ENCODE assay signal across 15 cellular contexts in genomic region chr4:84938316-84938715, GRCh38. TPM values are rescaled to one million over a fixed set of nuclear protein-coding genes. Genes with fewer than 3 reads are reported as not detected.
DNase-seq lines count a peak whose midpoint lies in the region; ATAC-seq, FAIRE-seq and TF ChIP-seq lines count a peak whose summit lies in the region.
"Had no signal": no experiment of that assay in that cellular context is flagged by ENCODE, and none has a peak within 500 bp of the region (broad histone marks: within the 10 kb centered on the region; RNA-seq: fewer than 3 reads in every experiment).

No MANE protein-coding gene starts in this region.

- H3K79me2 ChIP-seq in ACC112 (ENCODE audit: control insufficient read depth, insufficient read depth, low read length, unreplicated experiment) (peaks cover 76% of the 10 kb centered on the region), HepG2 (ENCODE audit: insufficient read depth, low read length) (peaks cover 20% of the 10 kb centered on the region)

- H3K9me3 ChIP-seq in HepG2 (ENCODE audit: low read length): peaks cover 22% of the 10 kb centered on the region

- no peak overlapping the region for H3K4me2 ChIP-seq in HepG2 (ENCODE audit: low read depth, low read length)

- H3K27ac ChIP-seq in ACC112 (ENCODE audit: low read depth, low read length) (peak overlapping the region; percentile 72), epithelial cell of prostate (peak overlapping the region; percentile 7), HepG2 (ENCODE audit: extremely low read length, insufficient read depth, low read length) (no peak overlapping the region)

- no peak overlapping the region for H3K27ac Mint-ChIP-seq in stimulated activated effector memory CD8-positive, alpha-beta T cell treated with anti-CD3 and anti-CD28 coated beads, Interleukin-12 subunit alpha, Interleukin-12 subunit beta, amount 100 ng/mL, for 72 hours
- H3K27ac Mint-ChIP-seq: activated naive CD8-positive, alpha-beta T cell treated with anti-CD3 and anti-CD28 coated beads for 36 hours; natural killer cell had no signal

- H3K4me3 Mint-ChIP-seq in stimulated activated effector memory CD8-positive, alpha-beta T cell treated with anti-CD3 and anti-CD28 coated beads, Interleukin-12 subunit alpha, Interleukin-12 subunit beta, amount 100 ng/mL, for 72 hours: no peak overlapping the region
- H3K4me3 Mint-ChIP-seq: activated naive CD8-positive, alpha-beta T cell treated with anti-CD3 and anti-CD28 coated beads for 36 hours; natural killer cell had no signal

- H4K20me1 ChIP-seq in HepG2 (ENCODE audit: insufficient read depth, low read length): no peaks in the 10 kb centered on the region

- TF ChIP-seq CTCF in HepG2 (CRISPR knock-in tag; IDR thresholded peaks at IDR 0.05): no peak

- WGBS in HepG2 (ENCODE audit: low lambda C conversion rate): 83% methylated on average over 2 of the region's 2 CpGs

- H2AFZ ChIP-seq in ACC112 (ENCODE audit: low read length, unreplicated experiment) (no peak overlapping the region), HepG2 (ENCODE audit: low read length) (no peak overlapping the region)

- H3K4me1 ChIP-seq in ACC112 (ENCODE audit: control insufficient read depth, insufficient read depth, low read length, unreplicated experiment) (peaks cover 23% of the 10 kb centered on the region), HepG2 (ENCODE audit: insufficient read depth, low read length) (no peaks in the 10 kb centered on the region)

- DNase-seq in RPMI7951 (ENCODE audit: low read depth): peak; percentile 53
- DNase-seq in epithelial cell of prostate (ENCODE audit: low read depth, low spot score): no peak
- peak; percentile 15 for DNase-seq in HepG2 (ENCODE audit: low spot score)
- DNase-seq in stimulated activated effector memory CD8-positive, alpha-beta T cell treated with anti-CD3 and anti-CD28 coated beads, Interleukin-12 subunit alpha, Interleukin-12 subunit beta, amount 100 ng/mL, for 72 hours (ENCODE audit: low spot score in 2 of 2): no peak
- no peak for DNase-seq in SW480 (ENCODE audit: low spot score)
- DNase-seq in RPMI8226: no peak
- no peak for DNase-seq in iPS-NIHi7 (ENCODE audit: extremely low spot score)
- DNase-seq: activated CD4-positive, alpha-beta T cell treated with anti-CD3 and anti-CD28 coated beads, Interleukin-2, amount 50 U/mL, for 4 hours; activated naive CD8-positive, alpha-beta T cell treated with anti-CD3 and anti-CD28 coated beads for 36 hours; hypothalamus; natural killer cell; NCI-H2171; SIG-M5; upper lobe of left lung had no signal

- no peak for FAIRE-seq in HepG2 (lab: Jason Lieb, UNC)

- TF ChIP-seq EP300 in HepG2 (IDR thresholded peaks at IDR 0.05; ENCODE audit: low read depth in 2 of 2, low read length in 2 of 2) (no peak), HepG2 (CRISPR knock-in tag; IDR thresholded peaks at IDR 0.05; ENCODE audit: borderline replicate concordance) (no peak)

- H3K27me3 ChIP-seq in ACC112 (ENCODE audit: insufficient read depth, low read length): no peaks in the 10 kb centered on the region
- no peaks in the 10 kb centered on the region for H3K27me3 ChIP-seq in HepG2 (ENCODE audit: control insufficient read depth in 1 of 2, insufficient read depth in 2 of 2, low read length in 2 of 2)
- H3K27me3 ChIP-seq: upper lobe of left lung had no signal

- CTCF ChIA-PET in HepG2 (lab: Yijun Ruan, JAX; ENCODE audit: low intra/inter-chr PET ratio, low total read pairs): no interaction called here

- POLR2A ChIA-PET in HepG2 (lab: Yijun Ruan, JAX): no interaction called here

- peaks cover 16% of the 10 kb centered on the region for H3K9me3 Mint-ChIP-seq in stimulated activated effector memory CD8-positive, alpha-beta T cell treated with anti-CD3 and anti-CD28 coated beads, Interleukin-12 subunit alpha, Interleukin-12 subunit beta, amount 100 ng/mL, for 72 hours

- H3K4me3 ChIP-seq in ACC112 (ENCODE audit: low read depth, low read length) (peak overlapping the region; percentile 2; the same call in 1 of the 2 replicates), HepG2 (replicated peaks in 1 of 3; ENCODE audit: insufficient read depth in 1 of 3, low read depth in 2 of 3, low read length in 3 of 3) (no peak overlapping the region)
- H3K4me3 ChIP-seq: upper lobe of left lung had no signal

- no peak for TF ChIP-seq RAD21 in HepG2 (CRISPR knock-in tag; IDR thresholded peaks at IDR 0.05)

- H3K4me1 Mint-ChIP-seq in stimulated activated effector memory CD8-positive, alpha-beta T cell treated with anti-CD3 and anti-CD28 coated beads, Interleukin-12 subunit alpha, Interleukin-12 subunit beta, amount 100 ng/mL, for 72 hours: no peaks in the 10 kb centered on the region
- H3K4me1 Mint-ChIP-seq: activated naive CD8-positive, alpha-beta T cell treated with anti-CD3 and anti-CD28 coated beads for 36 hours; natural killer cell had no signal

- ATAC-seq in HepG2: no peak
- no peak for ATAC-seq in stimulated activated effector memory CD8-positive, alpha-beta T cell treated with anti-CD3 and anti-CD28 coated beads, Interleukin-12 subunit alpha, Interleukin-12 subunit beta, amount 100 ng/mL, for 72 hours
- ATAC-seq: natural killer cell had no signal

- intact Hi-C loops in HepG2 (cut with micrococcal nuclease; ENCODE audit: unreplicated experiment): no loop called here

- no peaks in the 10 kb centered on the region for H3K36me3 Mint-ChIP-seq in stimulated activated effector memory CD8-positive, alpha-beta T cell treated with anti-CD3 and anti-CD28 coated beads, Interleukin-12 subunit alpha, Interleukin-12 subunit beta, amount 100 ng/mL, for 72 hours
- H3K36me3 Mint-ChIP-seq: activated naive CD8-positive, alpha-beta T cell treated with anti-CD3 and anti-CD28 coated beads for 36 hours had no signal

- H3K9ac ChIP-seq in HepG2 (ENCODE audit: insufficient read depth, low read depth, low read length): no peak overlapping the region

- in situ Hi-C loops in HepG2 (cut with HindIII; ENCODE audit: extremely low pct_ligation_motif_present, low pct_unique_long_range_greater_than_20kb): no loop called here

- no TSS peak for BruUV-seq in HepG2 (replicated peaks; lab: Mats Ljungman, UMichigan)

- TF ChIP-seq POLR2A in HepG2 (IDR thresholded peaks at IDR 0.05; ENCODE audit: insufficient read depth in 1 of 2, low read depth in 2 of 2, low read length in 2 of 2): no peak

- H3K36me3 ChIP-seq in ACC112 (ENCODE audit: insufficient read depth, low read length) (peaks cover 24% of the 10 kb centered on the region), HepG2 (replicated peaks in 1 of 2; ENCODE audit: control insufficient read depth in 1 of 2, insufficient read depth in 2 of 2, low read length in 2 of 2) (no peaks in the 10 kb centered on the region; a peak in 1 of 5 replicates)
- H3K36me3 ChIP-seq: upper lobe of left lung had no signal

TF ChIP-seq in HepG2, 621 proteins besides CTCF, POLR2A, EP300 and RAD21 (continues in another document):
- TF ChIP-seq U2AF2 (IDR thresholded peaks at IDR 0.05; ENCODE audit: low read depth, low read length): no peak
- TF ChIP-seq RFXAP (CRISPR knock-in tag; IDR thresholded peaks at IDR 0.05; ENCODE audit: borderline replicate concordance): no peak
- no peak for TF ChIP-seq HHEX (CRISPR knock-in tag; IDR thresholded peaks at IDR 0.05)
- TF ChIP-seq BCL6 (CRISPR knock-in tag; IDR thresholded peaks at IDR 0.05): no peak
- no peak for TF ChIP-seq ZNF263 (CRISPR knock-in tag; IDR thresholded peaks at IDR 0.05)
- TF ChIP-seq IKZF1 (IDR thresholded peaks at IDR 0.05): no peak

RNA-seq across cellular contexts. Expression of gene WDFY3, which starts 28.2 kb away (rescaled TPM):
- 18.0 and 22.7 TPM in 2 replicates for total RNA-seq in RPMI7951 (2014; rRNA removed; shearing (Covaris generic))
- 24.5 and 30.8 TPM in 2 replicates for total RNA-seq in HepG2 (2016; rRNA removed; fragmentation: Illumina TruSeq; extraction: Trizol)
- total RNA-seq in HepG2 (2016; cell fraction: cytosol; rRNA removed; fragmentation: Illumina TruSeq; extraction: Trizol; ENCODE audit: low read depth): 8.8 and 10.0 TPM in 2 replicates
- total RNA-seq in HepG2 (2016; cell fraction: insoluble cytoplasmic fraction; rRNA removed; fragmentation: Illumina TruSeq; extraction: Trizol): 22.5 and 29.2 TPM in 2 replicates
- 10.2 and 11.3 TPM in 2 replicates for total RNA-seq in HepG2 (2016; cell fraction: membrane; rRNA removed; fragmentation: Illumina TruSeq; extraction: Trizol)
- total RNA-seq in HepG2 (2016; cell fraction: nucleus; rRNA removed; fragmentation: Illumina TruSeq; extraction: Trizol): 60.8 and 61.6 TPM in 2 replicates
- polyA plus RNA-seq in HepG2 (2011; rRNA removed): 16.7 and 19.9 TPM in 2 replicates
- 13.5 and 17.1 TPM in 2 replicates for polyA plus RNA-seq in HepG2 (2011; cell fraction: cytosol; rRNA removed)
- 27.2 and 44.3 TPM in 2 replicates for polyA plus RNA-seq in HepG2 (2011; cell fraction: nucleus; rRNA removed)
- polyA plus RNA-seq in HepG2 (2012): 13.4 TPM in 2 replicates
- polyA plus RNA-seq in HepG2 (2016; cell fraction: cytosol; fragmentation: Illumina TruSeq; extraction: Trizol; ENCODE audit: low read depth): 0.48 and 0.73 TPM in 2 replicates
- polyA plus RNA-seq in HepG2 (2016; cell fraction: insoluble cytoplasmic fraction; fragmentation: Illumina TruSeq; extraction: Trizol; ENCODE audit: low read depth): 9.4 and 10.1 TPM in 2 replicates
- 1.3 and 1.8 TPM in 2 replicates for polyA plus RNA-seq in HepG2 (2016; cell fraction: membrane; fragmentation: Illumina TruSeq; extraction: Trizol; ENCODE audit: low read depth)
- 16.1 and 19.7 TPM in 2 replicates for polyA plus RNA-seq in HepG2 (2016; cell fraction: nucleus; fragmentation: Illumina TruSeq; extraction: Trizol; ENCODE audit: insufficient read depth, low read depth)
- 84.0 and 132 TPM in 2 replicates for polyA minus RNA-seq in HepG2 (2011; rRNA and poly(A)+ RNA removed; ENCODE audit: low replicate concordance)
- 44.8 and 56.1 TPM in 2 replicates for polyA minus RNA-seq in HepG2 (2011; cell fraction: cytosol; rRNA and poly(A)+ RNA removed)
- 216 and 287 TPM in 2 replicates for polyA minus RNA-seq in HepG2 (2011; cell fraction: nucleus; rRNA and poly(A)+ RNA removed)

Comparison
In these comparisons a context has a peak if more than half of its experiments do, and no peak if none do; other contexts are left out.
1. DNase-seq: peak in RPMI7951 (single experiment) and HepG2 (single experiment); none in epithelial cell of prostate (single experiment), stimulated activated effector memory CD8-positive, alpha-beta T cell treated with anti-CD3 and anti-CD28 coated beads, Interleukin-12 subunit alpha, Interleukin-12 subunit beta, amount 100 ng/mL, for 72 hours (0 of 2), SW480 (single experiment), RPMI8226 (single experiment) and iPS-NIHi7 (single experiment).